In genomic region chr3:181534881-181535280, GRCh38 we compare ENCODE assay signal across 2 cellular contexts.
TF ChIP-seq lines count a peak whose summit lies in the region.

No MANE protein-coding gene starts in this region.

TF ChIP-seq in SK-N-SH, 30 proteins besides CTCF, POLR2A, EP300 and RAD21 (continued from another document):
- TF ChIP-seq TCF12 (IDR thresholded peaks at IDR 0.05): no peak

TF ChIP-seq in SK-N-SH treated with all-trans-retinoic acid at 6 μM for 48 hours, 23 proteins besides CTCF, POLR2A, EP300 and RAD21 (continued from another document):
- no peak for TF ChIP-seq TSHZ2 (CRISPR knock-in tag; IDR thresholded peaks at IDR 0.05)
- no peak for TF ChIP-seq TOX (CRISPR knock-in tag; IDR thresholded peaks at IDR 0.05; ENCODE audit: borderline replicate concordance)
- no peak for TF ChIP-seq ISL1 (CRISPR knock-in tag; IDR thresholded peaks at IDR 0.05)
- TF ChIP-seq RARB (CRISPR knock-in tag; IDR thresholded peaks at IDR 0.05): no peak
